In the genomic region with DNA sequence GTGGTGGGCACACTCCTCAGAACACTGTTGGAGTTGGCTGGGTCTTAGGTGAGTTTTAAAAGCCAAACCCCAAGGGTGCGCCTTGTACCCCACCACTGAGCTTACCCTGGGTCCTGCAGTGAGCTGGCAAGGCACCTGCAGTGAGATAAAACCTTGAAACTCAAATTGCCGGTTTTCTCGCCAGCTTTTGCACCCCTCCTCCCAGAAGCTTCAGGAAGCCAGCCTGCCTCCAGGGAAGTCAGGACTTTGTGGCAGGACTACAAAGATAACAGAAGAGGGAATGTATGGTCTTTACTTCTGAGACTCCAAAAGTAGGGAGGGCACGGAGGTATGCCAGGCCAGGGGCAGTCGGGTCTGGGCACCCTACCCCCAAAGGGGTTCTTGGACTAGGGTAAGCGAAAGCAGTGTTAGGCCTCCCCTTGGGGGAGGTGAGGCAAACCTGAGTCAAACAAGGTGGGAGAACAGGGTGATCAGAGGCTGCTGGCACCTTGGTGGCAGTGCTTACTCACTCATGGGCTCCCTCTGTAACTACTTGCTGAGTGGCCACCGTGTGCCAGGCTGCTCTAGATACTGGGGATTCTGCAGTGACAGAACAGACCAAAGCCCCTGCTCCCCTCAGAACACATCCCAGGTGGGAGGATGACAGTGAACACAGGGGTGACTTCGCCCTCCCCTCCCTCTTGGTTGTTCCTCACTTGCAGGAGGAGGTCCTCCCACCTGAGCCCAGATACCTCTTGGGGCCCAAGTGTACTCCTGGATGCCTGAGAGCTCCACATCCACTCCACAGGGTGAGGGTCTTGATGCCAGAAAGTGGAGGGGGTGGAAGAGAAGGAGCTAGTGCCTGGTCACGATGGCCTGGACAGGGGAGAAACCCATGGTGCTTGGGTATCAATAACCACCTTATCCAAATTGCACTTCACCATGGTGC, we compare ENCODE assay signal across 25 cellular contexts.
DNase-seq lines count a peak whose midpoint lies in the region; ATAC-seq, FAIRE-seq and TF ChIP-seq lines count a peak whose summit lies in the region.
"Had no signal": no experiment of that assay in that cellular context is flagged by ENCODE, and none has a peak within 500 bp of the region (broad histone marks: within the 10 kb centered on the region; RNA-seq: fewer than 3 reads in every experiment).

No MANE protein-coding gene starts in this region.

- H4K20me1 ChIP-seq in HepG2 (ENCODE audit: insufficient read depth, low read length) = no peaks in the 10 kb centered on the region
- H4K20me1 ChIP-seq: BLaER1 had no signal

- H3K79me2 ChIP-seq in HepG2 (ENCODE audit: insufficient read depth, low read length) = no peaks in the 10 kb centered on the region

- no peak overlapping the region for H3K4me2 ChIP-seq in HepG2 (ENCODE audit: low read depth, low read length)
- H3K4me2 ChIP-seq: BLaER1 had no signal

- FAIRE-seq in HepG2 (lab: Jason Lieb, UNC) = no peak
- FAIRE-seq: GM12878, GM18507 had no signal

- TF ChIP-seq POLR2A in heart left ventricle (IDR thresholded peaks at IDR 0.05) (no peak), prostate gland (IDR thresholded peaks at IDR 0.05) (no peak), HepG2 (IDR thresholded peaks at IDR 0.05; ENCODE audit: insufficient read depth in 1 of 2, low read depth in 2 of 2, low read length in 2 of 2) (no peak)

- H3K36me3 ChIP-seq in heart left ventricle = no peaks in the 10 kb centered on the region
- H3K36me3 ChIP-seq in prostate gland = no peaks in the 10 kb centered on the region
- H3K36me3 ChIP-seq in HepG2 (replicated peaks in 1 of 2; ENCODE audit: control insufficient read depth in 1 of 2, insufficient read depth in 2 of 2, low read length in 2 of 2) = no peaks in the 10 kb centered on the region
- H3K36me3 ChIP-seq: BLaER1, MG63, SJCRH30 had no signal

- no peak overlapping the region for H3K4me3 ChIP-seq in heart left ventricle
- H3K4me3 ChIP-seq in prostate gland = no peak overlapping the region
- H3K4me3 ChIP-seq in HepG2 (replicated peaks in 1 of 3; ENCODE audit: insufficient read depth in 1 of 3, low read depth in 2 of 3, low read length in 3 of 3) = no peak overlapping the region
- H3K4me3 ChIP-seq: BLaER1, GM12878, MG63, SJCRH30 had no signal

- ATAC-seq in heart left ventricle (no peak), HG02885 (IDR thresholded peaks at IDR 0.05; ENCODE audit: poor library complexity, unreplicated experiment) (no peak), HepG2 (no peak)
- ATAC-seq: CD8-positive, alpha-beta T cell; GM12878; PC-3 had no signal

- H3K27me3 ChIP-seq in heart left ventricle = no peaks in the 10 kb centered on the region
- no peaks in the 10 kb centered on the region for H3K27me3 ChIP-seq in prostate gland (replicated peaks; ENCODE audit: insufficient read depth)
- H3K27me3 ChIP-seq in HepG2 (ENCODE audit: control insufficient read depth in 1 of 2, insufficient read depth in 2 of 2, low read length in 2 of 2) = peaks cover 5 to 41% of the 10 kb centered on the region in 2 experiments
- H3K27me3 ChIP-seq: BLaER1, MG63, SJCRH30 had no signal

- TF ChIP-seq CTCF in heart left ventricle (IDR thresholded peaks at IDR 0.05) (no peak), prostate gland (IDR thresholded peaks at IDR 0.05) (no peak), HepG2 (CRISPR knock-in tag; IDR thresholded peaks at IDR 0.05) (no peak)

- in situ Hi-C loops in HepG2 (cut with HindIII; ENCODE audit: extremely low pct_ligation_motif_present, low pct_unique_long_range_greater_than_20kb) = no loop called here

- H3K9ac ChIP-seq in HepG2 (ENCODE audit: insufficient read depth, low read depth, low read length) = no peak overlapping the region
- H3K9ac ChIP-seq: BLaER1 had no signal

- CTCF ChIA-PET in HepG2 (lab: Yijun Ruan, JAX; ENCODE audit: low intra/inter-chr PET ratio, low total read pairs) = no interaction called here

- WGBS in heart left ventricle, 4 donors = 90 to 95% (median 92%) methylated on average over 8 to 9 of the region's 9 CpGs
- 77% methylated on average over 9 of the region's 9 CpGs for WGBS in prostate gland
- 42% methylated on average over 8 of the region's 9 CpGs for WGBS in HepG2 (ENCODE audit: low lambda C conversion rate)

- peaks cover 0 to 4% (median 0%) of the 10 kb centered on the region in 12 donors for H3K9me3 ChIP-seq in heart left ventricle
- H3K9me3 ChIP-seq in prostate gland = no peaks in the 10 kb centered on the region
- no peaks in the 10 kb centered on the region for H3K9me3 ChIP-seq in HepG2 (ENCODE audit: low read length)
- H3K9me3 ChIP-seq: MG63, SJCRH30 had no signal

- BruUV-seq in HepG2 (replicated peaks; lab: Mats Ljungman, UMichigan) = no TSS peak

- TF ChIP-seq EP300 in HepG2 (IDR thresholded peaks at IDR 0.05; ENCODE audit: low read depth in 2 of 2, low read length in 2 of 2) (no peak), HepG2 (CRISPR knock-in tag; IDR thresholded peaks at IDR 0.05; ENCODE audit: borderline replicate concordance) (no peak)

- DNase-seq in cardiac septum (ENCODE audit: low spot score) (peak; percentile 46), heart left ventricle (no peak), iPS-NIHi7 (ENCODE audit: extremely low spot score) (peak; percentile 4), prostate gland (ENCODE audit: low spot score) (peak; percentile 3), HT-29 (ENCODE audit: low spot score) (no peak), HepG2 (ENCODE audit: low spot score) (no peak)
- DNase-seq: Calu3, EL, H7, HFFc6, Karpas-422, MG63, NCI-H1048, NCI-H1436, NCI-H1930, NCI-H345, NCI-H524 treated with DMSO at 0.1 percent for 48 hours, PC-3, RPMI8226, SJCRH30 had no signal

- POLR2A ChIA-PET in HepG2 (lab: Yijun Ruan, JAX) = no interaction called here

- TF ChIP-seq RAD21 in HepG2 (CRISPR knock-in tag; IDR thresholded peaks at IDR 0.05) = no peak

- H3K4me1 ChIP-seq in heart left ventricle (peaks cover 0 to 7% (median 0%) of the 10 kb centered on the region in 12 donors), prostate gland (replicated peaks) (peaks cover 12% of the 10 kb centered on the region), HepG2 (ENCODE audit: insufficient read depth, low read length) (peaks cover 17% of the 10 kb centered on the region)
- H3K4me1 ChIP-seq: BLaER1, SJCRH30 had no signal

- intact Hi-C loops in cardiac septum (cut with DNase I) (no loop called here), heart left ventricle (cut with DNase I) (no loop called here), prostate gland (cut with DNase I) (loop anchor here (5.0 to 10.0 kb wide), 2 partner anchors 110 to 177 kb away; a partner anchor contains a TSS), HepG2 (cut with micrococcal nuclease; ENCODE audit: unreplicated experiment) (no loop called here)

- H2AFZ ChIP-seq in HepG2 (ENCODE audit: low read length) = no peak overlapping the region

- H3K27ac ChIP-seq in heart left ventricle (no peak overlapping the region), prostate gland (no peak overlapping the region), HepG2 (ENCODE audit: extremely low read length, insufficient read depth, low read length) (no peak overlapping the region)
- H3K27ac ChIP-seq: BLaER1, SJCRH30 had no signal

TF ChIP-seq in HepG2, 621 proteins besides CTCF, POLR2A, EP300 and RAD21:
- no peak for TF ChIP-seq KAT7 (CRISPR knock-in tag; IDR thresholded peaks at IDR 0.05; ENCODE audit: borderline replicate concordance)
- no peak for TF ChIP-seq ZFP82 (CRISPR knock-in tag; IDR thresholded peaks at IDR 0.05; ENCODE audit: borderline replicate concordance)
- TF ChIP-seq ZNF660 (CRISPR knock-in tag; IDR thresholded peaks at IDR 0.05; ENCODE audit: borderline replicate concordance, low read depth) = no peak
- TF ChIP-seq SMARCE1 (IDR thresholded peaks at IDR 0.05; ENCODE audit: borderline replicate concordance) = no peak
- TF ChIP-seq PAWR (CRISPR knock-in tag; IDR thresholded peaks at IDR 0.05; ENCODE audit: borderline replicate concordance) = no peak
- TF ChIP-seq, protein P1, sequence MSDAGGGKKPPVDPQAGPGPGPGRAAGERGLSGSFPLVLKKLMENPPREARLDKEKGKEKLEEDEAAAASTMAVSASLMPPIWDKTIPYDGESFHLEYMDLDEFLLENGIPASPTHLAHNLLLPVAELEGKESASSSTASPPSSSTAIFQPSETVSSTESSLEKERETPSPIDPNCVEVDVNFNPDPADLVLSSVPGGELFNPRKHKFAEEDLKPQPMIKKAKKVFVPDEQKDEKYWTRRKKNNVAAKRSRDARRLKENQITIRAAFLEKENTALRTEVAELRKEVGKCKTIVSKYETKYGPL (CRISPR knock-in tag; IDR thresholded peaks at IDR 0.05) = no peak
- TF ChIP-seq, protein P2, sequence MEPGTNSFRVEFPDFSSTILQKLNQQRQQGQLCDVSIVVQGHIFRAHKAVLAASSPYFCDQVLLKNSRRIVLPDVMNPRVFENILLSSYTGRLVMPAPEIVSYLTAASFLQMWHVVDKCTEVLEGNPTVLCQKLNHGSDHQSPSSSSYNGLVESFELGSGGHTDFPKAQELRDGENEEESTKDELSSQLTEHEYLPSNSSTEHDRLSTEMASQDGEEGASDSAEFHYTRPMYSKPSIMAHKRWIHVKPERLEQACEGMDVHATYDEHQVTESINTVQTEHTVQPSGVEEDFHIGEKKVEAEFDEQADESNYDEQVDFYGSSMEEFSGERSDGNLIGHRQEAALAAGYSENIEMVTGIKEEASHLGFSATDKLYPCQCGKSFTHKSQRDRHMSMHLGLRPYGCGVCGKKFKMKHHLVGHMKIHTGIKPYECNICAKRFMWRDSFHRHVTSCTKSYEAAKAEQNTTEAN (CRISPR knock-in tag; conservative IDR thresholded peaks at IDR 0.05) = no peak

Comparison
In these comparisons a context has a peak if more than half of its experiments do, and no peak if none do; other contexts are left out.
1. DNase-seq: peak in cardiac septum (single experiment), iPS-NIHi7 (single experiment) and prostate gland (single experiment); none in heart left ventricle (0 of 5), HT-29 (single experiment) and HepG2 (single experiment).